In the genomic region with DNA sequence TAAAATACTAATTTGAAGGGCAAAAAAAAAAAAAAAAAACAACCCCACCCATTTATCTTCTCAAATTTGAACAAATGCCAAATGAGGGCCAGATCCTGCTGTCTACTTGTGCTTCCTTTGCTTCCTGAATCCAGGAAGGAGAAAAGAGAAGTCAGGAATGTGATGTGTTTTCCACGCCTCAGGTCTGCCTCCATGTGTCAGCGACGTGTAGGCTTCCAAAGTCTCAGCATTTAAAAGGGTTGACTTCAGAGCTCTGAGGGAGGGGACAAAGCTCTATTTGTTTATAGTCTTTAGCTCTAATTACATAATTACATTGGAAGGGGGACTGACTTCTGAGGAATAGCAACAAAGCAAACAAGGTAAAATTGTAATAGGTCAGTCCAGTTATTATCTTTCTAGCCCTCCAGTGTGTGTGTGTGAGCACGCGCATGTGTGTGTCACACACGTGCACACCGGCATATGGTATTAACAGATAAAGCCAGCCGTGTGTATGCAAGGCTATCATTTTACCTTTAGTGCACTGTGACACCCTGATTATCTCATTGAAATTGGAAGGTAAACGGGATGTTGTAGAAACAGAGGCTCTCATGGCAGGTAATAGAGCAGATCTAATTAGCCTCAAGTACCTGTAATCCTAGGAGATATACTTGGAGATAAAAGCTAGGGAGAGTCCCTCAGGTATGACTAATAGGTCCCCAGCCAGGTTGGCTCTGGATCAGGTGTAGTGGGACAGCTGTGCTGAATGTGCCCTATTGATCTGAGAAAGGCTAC, we compare ENCODE assay signal across 1 cellular context.
A peak's percentile ranks its signal among the peaks of the same experiment; 100 is the strongest.
TF ChIP-seq lines count a peak whose summit lies in the region.

No MANE protein-coding gene starts in this region.

TF ChIP-seq in HepG2, 621 proteins besides CTCF, POLR2A, EP300 and RAD21 (continued from another document):
- TF ChIP-seq, protein P1, sequence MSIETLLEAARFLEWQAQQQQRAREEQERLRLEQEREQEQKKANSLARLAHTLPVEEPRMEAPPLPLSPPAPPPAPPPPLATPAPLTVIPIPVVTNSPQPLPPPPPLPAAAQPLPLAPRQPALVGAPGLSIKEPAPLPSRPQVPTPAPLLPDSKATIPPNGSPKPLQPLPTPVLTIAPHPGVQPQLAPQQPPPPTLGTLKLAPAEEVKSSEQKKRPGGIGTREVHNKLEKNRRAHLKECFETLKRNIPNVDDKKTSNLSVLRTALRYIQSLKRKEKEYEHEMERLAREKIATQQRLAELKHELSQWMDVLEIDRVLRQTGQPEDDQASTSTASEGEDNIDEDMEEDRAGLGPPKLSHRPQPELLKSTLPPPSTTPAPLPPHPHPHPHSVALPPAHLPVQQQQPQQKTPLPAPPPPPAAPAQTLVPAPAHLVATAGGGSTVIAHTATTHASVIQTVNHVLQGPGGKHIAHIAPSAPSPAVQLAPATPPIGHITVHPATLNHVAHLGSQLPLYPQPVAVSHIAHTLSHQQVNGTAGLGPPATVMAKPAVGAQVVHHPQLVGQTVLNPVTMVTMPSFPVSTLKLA (IDR thresholded peaks at IDR 0.05), result peak; percentile 59
- no peak for TF ChIP-seq ZFP62 (CRISPR knock-in tag; IDR thresholded peaks at IDR 0.05)
- TF ChIP-seq, protein P2, sequence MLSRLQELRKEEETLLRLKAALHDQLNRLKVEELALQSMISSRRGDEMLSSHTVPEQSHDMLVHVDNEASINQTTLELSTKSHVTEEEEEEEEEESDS (CRISPR knock-in tag; IDR thresholded peaks at IDR 0.05; ENCODE audit: borderline replicate concordance), result no peak
- TF ChIP-seq IKZF1 (IDR thresholded peaks at IDR 0.05), result no peak
- TF ChIP-seq ZFP41 (CRISPR knock-in tag; IDR thresholded peaks at IDR 0.05; ENCODE audit: borderline replicate concordance), result no peak
- no peak for TF ChIP-seq SP2 (CRISPR knock-in tag; IDR thresholded peaks at IDR 0.05)
